Comparison of ENCODE assay signal across 18 cellular contexts in genomic region chr19:43004846-43005245, GRCh38. TPM values are rescaled to one million over a fixed set of nuclear protein-coding genes. Genes with fewer than 3 reads are reported as not detected.
"Had no signal": no experiment of that assay in that cellular context is flagged by ENCODE, and none has a peak within 500 bp of the region (broad histone marks: within the 10 kb centered on the region; RNA-seq: fewer than 3 reads in every experiment).

No MANE protein-coding gene starts in this region.

RNA-seq across cellular contexts. Expression of gene PSG11, which starts 21.4 kb away (rescaled TPM):
- total RNA-seq: activated B cell treated with CpG ODN at 0.5 μM for 24 hours; activated CD8-positive, alpha-beta T cell treated with anti-CD3 and anti-CD28 coated beads for 36 hours; activated T-cell treated with anti-CD3 and anti-CD28 coated beads, Interleukin-2, amount 50 U/mL, for 4 hours; breast epithelium; dermis blood vessel endothelial cell; esophagus muscularis mucosa; frontal cortex; kidney epithelial cell; left lobe of liver; lower lobe of right lung; mononuclear cell; osteoblast; right lobe of liver; T-cell; T-helper 2 cell treated with Interferon-gamma antibody and Interleukin-4, amounts not matched to agents 100 ng/mL and 5 ng/mL, for 36 hours; uterus had no signal
- polyA plus RNA-seq: immature natural killer cell, small intestine had no signal
